8 cellular contexts compared by ENCODE assay signal in genomic region chr6:13336553-13336952, GRCh38. TPM values are rescaled to one million over a fixed set of nuclear protein-coding genes. Genes with fewer than 3 reads are reported as not detected.
DNase-seq lines count a peak whose midpoint lies in the region; ATAC-seq and TF ChIP-seq lines count a peak whose summit lies in the region.

No MANE protein-coding gene starts in this region.

- H3K27me3 Mint-ChIP-seq in activated T-helper 17 cell treated with anti-CD3 and anti-CD28 coated beads, Interleukin-2, amount 50 U/mL, for 72 hours: peaks cover 3% of the 10 kb centered on the region

- H3K4me1 ChIP-seq in neutrophil (ENCODE audit: control insufficient read depth in 1 of 2, insufficient read depth in 1 of 2, low read depth in 1 of 2, low read length in 1 of 2): peaks cover 20 to 29% of the 10 kb centered on the region in 2 experiments

- H3K4me3 Mint-ChIP-seq in activated T-helper 17 cell treated with anti-CD3 and anti-CD28 coated beads, Interleukin-2, amount 50 U/mL, for 72 hours: no peak overlapping the region

- H3K36me3 ChIP-seq in MG63 (no peaks in the 10 kb centered on the region), neutrophil (no peaks in the 10 kb centered on the region)

- no peaks in the 10 kb centered on the region; the same call in 1 of the 2 replicates for H3K9me3 ChIP-seq in MG63
- H3K9me3 ChIP-seq in neutrophil: no peaks in the 10 kb centered on the region

- DNase-seq in EL: peak; percentile 81
- peak; percentile 82 for DNase-seq in MG63
- peak; percentile 80 for DNase-seq in RWPE1 (ENCODE audit: low spot score)
- DNase-seq in fibroblast of the conjunctiva (ENCODE audit: low read depth): peak; percentile 90
- peak in 46 of 49 donors; percentile 4 to 83 (median 62) for DNase-seq in substantia nigra (lab: John Stamatoyannopoulos, UW)

- TF ChIP-seq CTCF in RWPE1 (conservative IDR thresholded peaks at IDR 0.05; ENCODE audit: low read depth): peak; percentile 90
- peak; percentile 94 for TF ChIP-seq CTCF in neutrophil (IDR thresholded peaks at IDR 0.05)

- CTCF ChIA-PET in RWPE1 (lab: Yijun Ruan, JAX): no interaction called here

- peak; percentile 65 for ATAC-seq in activated T-helper 17 cell treated with anti-CD3 and anti-CD28 coated beads, Interleukin-2, amount 50 U/mL, for 72 hours (replicated peaks)
- no peak for ATAC-seq in GM18907 (IDR thresholded peaks at IDR 0.05; ENCODE audit: unreplicated experiment)

- POLR2A ChIA-PET in RWPE1 (lab: Yijun Ruan, JAX; ENCODE audit: low non-redundant PET): no interaction called here

- no peaks in the 10 kb centered on the region for H3K36me3 Mint-ChIP-seq in activated T-helper 17 cell treated with anti-CD3 and anti-CD28 coated beads, Interleukin-2, amount 50 U/mL, for 72 hours (ENCODE audit: low read depth)

- H3K27ac Mint-ChIP-seq in activated T-helper 17 cell treated with anti-CD3 and anti-CD28 coated beads, Interleukin-2, amount 50 U/mL, for 72 hours: no peak overlapping the region

- no peaks in the 10 kb centered on the region for H3K9me3 Mint-ChIP-seq in activated T-helper 17 cell treated with anti-CD3 and anti-CD28 coated beads, Interleukin-2, amount 50 U/mL, for 72 hours

- no peaks in the 10 kb centered on the region for H3K4me1 Mint-ChIP-seq in activated T-helper 17 cell treated with anti-CD3 and anti-CD28 coated beads, Interleukin-2, amount 50 U/mL, for 72 hours

- no peak overlapping the region for H3K4me3 ChIP-seq in MG63
- no peak overlapping the region for H3K4me3 ChIP-seq in neutrophil (ENCODE audit: low read depth in 1 of 2, low read length in 1 of 2)

- H3K27ac ChIP-seq in RWPE1 (peak overlapping the region; percentile 65), neutrophil (no peak overlapping the region), substantia nigra (ENCODE audit: low read depth, low read length, poor library complexity, severe bottlenecking) (no peak overlapping the region)

- H3K27me3 ChIP-seq in MG63 (no peaks in the 10 kb centered on the region; the same call in 1 of the 2 replicates), neutrophil (no peaks in the 10 kb centered on the region)

RNA-seq across cellular contexts. Expression of gene TBC1D7, which starts 8.2 kb away (rescaled TPM):
- total RNA-seq in MG63 (2014; rRNA removed; shearing (Covaris generic); ENCODE audit: low replicate concordance): 36.2 and 40.6 TPM in 2 replicates
- total RNA-seq in activated T-helper 17 cell treated with anti-CD3 and anti-CD28 coated beads, Interleukin-2, amount 50 U/mL, for 72 hours: 10 to 100 TPM in 1 of 2 donors, 1 to 10 TPM in 1; 9.6 to 16.2 TPM
